24 cellular contexts compared by ENCODE assay signal in the genomic region with DNA sequence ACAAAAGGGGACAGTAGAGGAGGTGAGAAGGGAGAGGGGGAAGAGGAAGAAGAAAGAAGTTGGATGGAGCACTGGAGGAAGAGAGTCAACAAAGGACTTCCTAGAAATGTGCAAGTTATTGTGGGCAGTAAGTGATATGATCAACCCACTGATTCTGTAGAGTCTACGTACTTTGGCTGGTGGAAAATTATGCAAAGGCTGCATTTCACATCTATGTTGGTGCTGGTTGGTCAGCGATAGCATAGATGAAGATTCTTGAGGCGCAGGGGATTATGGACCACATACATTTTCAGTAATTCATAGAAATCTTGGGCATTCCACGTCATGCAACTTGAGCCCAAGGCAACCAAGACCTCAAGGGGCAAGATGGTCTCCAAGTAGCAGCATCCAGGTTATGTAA. TPM values are rescaled to one million over a fixed set of nuclear protein-coding genes. Genes with fewer than 3 reads are reported as not detected.
DNase-seq lines count a peak whose midpoint lies in the region; ATAC-seq, FAIRE-seq and TF ChIP-seq lines count a peak whose summit lies in the region.
"Had no signal": no experiment of that assay in that cellular context is flagged by ENCODE, and none has a peak within 500 bp of the region (broad histone marks: within the 10 kb centered on the region; RNA-seq: fewer than 3 reads in every experiment).

No MANE protein-coding gene starts in this region.

- no peak for TF ChIP-seq POLR2A in A549 (IDR thresholded peaks at IDR 0.05; ENCODE audit: low read length)

- DNase-seq in A549 (ENCODE audit: low read depth in 1 of 2, low spot score in 1 of 2) (no peak), T-helper 17 cell (no peak), foreskin keratinocyte (no peak), iPS-NIHi7 (ENCODE audit: extremely low spot score) (no peak), HT-29 (ENCODE audit: low spot score) (no peak)
- DNase-seq in CD8-positive, alpha-beta T cell = no peak
- DNase-seq: activated CD4-positive, alpha-beta T cell treated with anti-CD3 and anti-CD28 coated beads, Interleukin-2, amount 50 U/mL, for 1 hour; activated T-cell treated with anti-CD3 and anti-CD28 coated beads, Interleukin-2, amount 50 U/mL, for 1 hour; DMS53; gastrocnemius medialis; NCI-H1105 treated with DMSO at 0.1 percent for 48 hours; NCI-H2081; NCI-H82; occipital lobe; SHP77; stimulated activated CD4-positive, alpha-beta T cell treated with anti-CD3 and anti-CD28 coated beads, Interleukin-2, amount 100 ng/mL, for 24 hours; stimulated activated naive CD4-positive, alpha-beta T cell; thyroid gland had no signal

- no peak for TF ChIP-seq RAD21 in A549 (conservative IDR thresholded peaks at IDR 0.05 in 1 of 2, IDR thresholded peaks at IDR 0.05 in 1 of 2)

- no peaks in the 10 kb centered on the region for H3K27me3 Mint-ChIP-seq in CD8-positive, alpha-beta T cell (ENCODE audit: low read depth)
- H3K27me3 Mint-ChIP-seq in T-helper 17 cell = no peaks in the 10 kb centered on the region

- H3K9me3 ChIP-seq in A549 (peaks cover 7% of the 10 kb centered on the region; the same call in 1 of the 3 replicates), T-helper 17 cell (ENCODE audit: control insufficient read depth, low read length, poor library complexity, severe bottlenecking) (peaks cover 7% of the 10 kb centered on the region)
- no peaks in the 10 kb centered on the region for H3K9me3 ChIP-seq in CD8-positive, alpha-beta T cell (ENCODE audit: low read length)
- H3K9me3 ChIP-seq: gastrocnemius medialis, thyroid gland had no signal

- no peak overlapping the region for H3K4me3 ChIP-seq in A549
- no peak overlapping the region for H3K4me3 ChIP-seq in CD8-positive, alpha-beta T cell (ENCODE audit: low read depth, low read length)
- H3K4me3 ChIP-seq: gastrocnemius medialis, lung, thyroid gland had no signal

- TF ChIP-seq EP300 in A549 (IDR thresholded peaks at IDR 0.05) = no peak

- ATAC-seq in A549 = no peak
- no peak for ATAC-seq in CD8-positive, alpha-beta T cell
- ATAC-seq in T-helper 17 cell = no peak
- ATAC-seq in foreskin keratinocyte = no peak
- ATAC-seq in GM21619 (IDR thresholded peaks at IDR 0.05; ENCODE audit: unreplicated experiment) = no peak
- ATAC-seq in HG03045 (IDR thresholded peaks at IDR 0.05; ENCODE audit: unreplicated experiment) = no peak
- ATAC-seq: esophagus mucosa, gastrocnemius medialis had no signal

- H3K4me1 ChIP-seq in A549 (peaks cover 34% of the 10 kb centered on the region), foreskin keratinocyte (peaks cover 33% of the 10 kb centered on the region)
- H3K4me1 ChIP-seq in CD8-positive, alpha-beta T cell (ENCODE audit: insufficient read depth, low read length) = peaks cover 70% of the 10 kb centered on the region

- 98% methylated on average over 4 of the region's 4 CpGs for WGBS in A549 (ENCODE audit: missing lambda C conversion rate)

- peaks cover 74% of the 10 kb centered on the region for H3K4me1 Mint-ChIP-seq in CD8-positive, alpha-beta T cell (ENCODE audit: low read depth)
- H3K4me1 Mint-ChIP-seq in T-helper 17 cell = peaks cover 44% of the 10 kb centered on the region

- H3K36me3 ChIP-seq in CD8-positive, alpha-beta T cell (ENCODE audit: insufficient read depth, low read length) = no peaks in the 10 kb centered on the region
- H3K36me3 ChIP-seq: gastrocnemius medialis, thyroid gland had no signal

- POLR2A ChIA-PET in A549 (lab: Yijun Ruan, JAX) = no interaction called here
- POLR2A ChIA-PET in CD8-positive, alpha-beta T cell (lab: Charles Lee) = no interaction called here

- H3K4me2 ChIP-seq in A549 = no peak overlapping the region

- no peak overlapping the region for H3K4me3 Mint-ChIP-seq in CD8-positive, alpha-beta T cell
- peak overlapping the region; percentile 82 for H3K4me3 Mint-ChIP-seq in T-helper 17 cell
- H3K4me3 Mint-ChIP-seq: CD14-positive monocyte had no signal

- no peaks in the 10 kb centered on the region for H3K27me3 ChIP-seq in CD8-positive, alpha-beta T cell (ENCODE audit: insufficient read depth, low read length)
- H3K27me3 ChIP-seq in foreskin keratinocyte = no peaks in the 10 kb centered on the region
- H3K27me3 ChIP-seq: gastrocnemius medialis, thyroid gland had no signal

- H3K27ac Mint-ChIP-seq in CD8-positive, alpha-beta T cell = peak overlapping the region; percentile 91
- H3K27ac Mint-ChIP-seq in T-helper 17 cell = peak overlapping the region; percentile 93

- H3K27ac ChIP-seq in A549 (peak overlapping the region; percentile 29 to 77; a peak in 1 of 6 replicates), foreskin keratinocyte (peak overlapping the region; percentile 94)
- no peak overlapping the region for H3K27ac ChIP-seq in CD8-positive, alpha-beta T cell (ENCODE audit: low read depth, low read length)
- H3K27ac ChIP-seq: gastrocnemius medialis, thyroid gland had no signal

- TF ChIP-seq CTCF in A549 (IDR thresholded peaks at IDR 0.05) (no peak), foreskin keratinocyte (conservative IDR thresholded peaks at IDR 0.05) (no peak)
- no peak for TF ChIP-seq CTCF in CD8-positive, alpha-beta T cell (IDR thresholded peaks at IDR 0.05)

- no peak for FAIRE-seq in A549 (lab: Jason Lieb, UNC)
- FAIRE-seq: small intestine had no signal

- intact Hi-C loops in CD8-positive, alpha-beta T cell (cut with DNase I, micrococcal nuclease) = no loop called here

- H3K9me3 Mint-ChIP-seq in CD8-positive, alpha-beta T cell = peaks cover 15% of the 10 kb centered on the region

- CTCF ChIA-PET in A549 (lab: Yijun Ruan, JAX) = no interaction called here
- CTCF ChIA-PET in CD8-positive, alpha-beta T cell (lab: Charles Lee) = no interaction called here

- H3K36me3 Mint-ChIP-seq in CD8-positive, alpha-beta T cell = peaks cover 10% of the 10 kb centered on the region
- H3K36me3 Mint-ChIP-seq in T-helper 17 cell (ENCODE audit: low read depth) = peaks cover 6% of the 10 kb centered on the region
- H3K36me3 Mint-ChIP-seq: CD14-positive monocyte had no signal

TF ChIP-seq in A549, 52 proteins besides CTCF, POLR2A, EP300 and RAD21 (continues in another document):
- TF ChIP-seq HOXB13 (CRISPR knock-in tag; IDR thresholded peaks at IDR 0.05; ENCODE audit: low read depth) = no peak
- no peak for TF ChIP-seq MYC (IDR thresholded peaks at IDR 0.05; ENCODE audit: borderline replicate concordance, low read length)
- TF ChIP-seq CEBPB (IDR thresholded peaks at IDR 0.05) = no peak
- no peak for TF ChIP-seq TFCP2L1 (CRISPR knock-in tag; IDR thresholded peaks at IDR 0.05)
- TF ChIP-seq CBX8 (IDR thresholded peaks at IDR 0.05) = no peak
- no peak for TF ChIP-seq NR3C1 (IDR thresholded peaks at IDR 0.05)
- TF ChIP-seq, protein P1, sequence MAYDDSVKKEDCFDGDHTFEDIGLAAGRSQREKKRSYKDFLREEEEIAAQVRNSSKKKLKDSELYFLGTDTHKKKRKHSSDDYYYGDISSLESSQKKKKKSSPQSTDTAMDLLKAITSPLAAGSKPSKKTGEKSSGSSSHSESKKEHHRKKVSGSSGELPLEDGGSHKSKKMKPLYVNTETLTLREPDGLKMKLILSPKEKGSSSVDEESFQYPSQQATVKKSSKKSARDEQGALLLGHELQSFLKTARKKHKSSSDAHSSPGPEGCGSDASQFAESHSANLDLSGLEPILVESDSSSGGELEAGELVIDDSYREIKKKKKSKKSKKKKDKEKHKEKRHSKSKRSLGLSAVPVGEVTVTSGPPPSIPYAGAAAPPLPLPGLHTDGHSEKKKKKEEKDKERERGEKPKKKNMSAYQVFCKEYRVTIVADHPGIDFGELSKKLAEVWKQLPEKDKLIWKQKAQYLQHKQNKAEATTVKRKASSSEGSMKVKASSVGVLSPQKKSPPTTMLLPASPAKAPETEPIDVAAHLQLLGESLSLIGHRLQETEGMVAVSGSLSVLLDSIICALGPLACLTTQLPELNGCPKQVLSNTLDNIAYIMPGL (CRISPR knock-in tag; IDR thresholded peaks at IDR 0.05; ENCODE audit: borderline replicate concordance) = no peak
- no peak for TF ChIP-seq CBX2 (IDR thresholded peaks at IDR 0.05; ENCODE audit: borderline replicate concordance, low read depth)
- no peak for TF ChIP-seq ZFP36 (IDR thresholded peaks at IDR 0.05; ENCODE audit: borderline replicate concordance, partially characterized antibody)
- TF ChIP-seq RCOR1 (IDR thresholded peaks at IDR 0.05; ENCODE audit: low read depth, low read length) = no peak
- no peak for TF ChIP-seq MAFK (IDR thresholded peaks at IDR 0.05; ENCODE audit: partially characterized antibody)
- TF ChIP-seq JUNB (IDR thresholded peaks at IDR 0.05) = no peak
- TF ChIP-seq, protein P2, sequence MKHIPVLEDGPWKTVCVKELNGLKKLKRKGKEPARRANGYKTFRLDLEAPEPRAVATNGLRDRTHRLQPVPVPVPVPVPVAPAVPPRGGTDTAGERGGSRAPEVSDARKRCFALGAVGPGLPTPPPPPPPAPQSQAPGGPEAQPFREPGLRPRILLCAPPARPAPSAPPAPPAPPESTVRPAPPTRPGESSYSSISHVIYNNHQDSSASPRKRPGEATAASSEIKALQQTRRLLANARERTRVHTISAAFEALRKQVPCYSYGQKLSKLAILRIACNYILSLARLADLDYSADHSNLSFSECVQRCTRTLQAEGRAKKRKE (CRISPR knock-in tag; IDR thresholded peaks at IDR 0.05; ENCODE audit: low read depth) = no peak
- TF ChIP-seq HOXA7 (CRISPR knock-in tag; IDR thresholded peaks at IDR 0.05) = no peak
- TF ChIP-seq NPAS2 (CRISPR knock-in tag; IDR thresholded peaks at IDR 0.05; ENCODE audit: borderline replicate concordance) = no peak

RNA-seq across cellular contexts. Expression of a gene that starts 12.6 kb away (rescaled TPM):
- polyA plus RNA-seq in A549 (2011; rRNA removed) (13.8 and 17.5 TPM in 2 replicates), A549 (2017; fragmentation: RNase III; extraction: RNeasy Plus Mini Kit Qiagen cat#74134 plus additional on column Dnase treatment) (10.6 to 27.4 TPM (median 11.3 TPM) in 3 replicates), foreskin keratinocyte (2.0 and 2.8 TPM in 2 replicates)
- polyA plus RNA-seq in A549 (2012; cell fraction: cytosol; rRNA removed) = 3.4 and 4.0 TPM in 2 replicates
- polyA plus RNA-seq in A549 (2012; cell fraction: nucleus; rRNA removed) = 1.6 and 3.2 TPM in 2 replicates
- 6.3 and 6.6 TPM in 2 replicates for polyA minus RNA-seq in A549 (2011; rRNA and poly(A)+ RNA removed)
- 10 to 100 TPM; 88.0 to 90.4 TPM for total RNA-seq in CD8-positive, alpha-beta T cell
- total RNA-seq in T-helper 17 cell (100 to 1,000 TPM; 117 to 139 TPM), foreskin keratinocyte (6.7 and 10.1 TPM in 2 replicates)
- total RNA-seq in HT-29 (2014; rRNA removed; shearing (Covaris generic)) = 0.94 and 1.4 TPM in 2 replicates

RNA-seq across cellular contexts. Expression of a gene that starts 42.3 kb away (rescaled TPM):
- polyA plus RNA-seq in A549 (2011; rRNA removed) = 60.4 and 70.9 TPM in 2 replicates
- polyA plus RNA-seq in A549 (2012; cell fraction: cytosol; rRNA removed) = 10.7 and 13.4 TPM in 2 replicates
- polyA plus RNA-seq in A549 (2012; cell fraction: nucleus; rRNA removed) = 5.6 and 10.4 TPM in 2 replicates
- 22.0 to 26.8 TPM (median 24.2 TPM) in 3 replicates for polyA plus RNA-seq in A549 (2017; fragmentation: RNase III; extraction: RNeasy Plus Mini Kit Qiagen cat#74134 plus additional on column Dnase treatment)
- 29.3 and 31.1 TPM in 2 replicates for polyA minus RNA-seq in A549 (2011; rRNA and poly(A)+ RNA removed)
- 100 to 1,000 TPM; 161 to 178 TPM for total RNA-seq in CD8-positive, alpha-beta T cell
- total RNA-seq in T-helper 17 cell = 10 to 100 TPM; 76.6 to 77.9 TPM
- total RNA-seq in foreskin keratinocyte = 52.7 and 57.3 TPM in 2 replicates
- 25.8 and 27.1 TPM in 2 replicates for polyA plus RNA-seq in foreskin keratinocyte
- total RNA-seq in HT-29 (2014; rRNA removed; shearing (Covaris generic)) = 14.8 and 16.1 TPM in 2 replicates
